ENCODE assay signal across 12 cellular contexts in the genomic region with DNA sequence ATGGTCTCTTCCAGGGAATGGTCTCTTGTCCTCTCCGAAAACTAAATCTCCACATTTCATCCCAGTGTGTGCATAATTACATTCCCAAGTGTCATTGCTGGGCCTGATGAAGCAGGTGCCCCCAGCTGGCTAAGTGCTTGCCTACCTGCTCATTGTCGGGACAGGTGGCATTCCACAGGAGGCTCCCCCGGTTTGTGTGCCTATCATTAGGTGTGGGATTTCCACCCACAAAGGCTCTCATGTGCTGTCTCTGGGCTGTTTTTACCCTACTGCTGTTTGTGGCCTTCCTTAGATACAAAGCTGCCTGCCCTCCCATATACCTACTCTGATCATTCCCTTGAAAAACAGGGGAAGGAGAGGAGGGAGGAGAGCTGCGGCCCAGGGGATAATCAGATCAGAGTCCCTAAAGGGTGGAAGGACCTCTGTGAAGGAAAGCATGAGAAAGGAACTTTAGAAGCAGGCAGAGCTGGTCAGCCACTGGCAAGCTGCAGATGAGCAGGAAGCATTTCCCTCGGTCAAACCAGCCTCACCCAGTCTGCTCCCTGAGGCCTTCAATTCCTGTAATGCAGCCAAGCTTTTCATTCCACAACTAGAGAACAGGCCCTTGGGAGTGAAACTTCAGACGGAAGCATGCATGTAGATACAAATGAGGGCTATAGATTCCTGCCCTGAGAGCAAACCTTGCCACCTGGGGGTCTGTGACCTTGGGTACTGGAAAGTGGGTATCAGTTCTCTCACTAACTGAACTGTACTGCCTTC.
DNase-seq lines count a peak whose midpoint lies in the region; ATAC-seq and TF ChIP-seq lines count a peak whose summit lies in the region.
"Had no signal": no experiment of that assay in that cellular context is flagged by ENCODE, and none has a peak within 500 bp of the region (broad histone marks: within the 10 kb centered on the region; RNA-seq: fewer than 3 reads in every experiment).

No MANE protein-coding gene starts in this region.

- DNase-seq in AG10803 (ENCODE audit: low read depth) (peak; percentile 91), NCI-H69 (lab: John Stamatoyannopoulos, UW) (peak; percentile 2), fibroblast of pulmonary artery (ENCODE audit: low read depth) (peak; percentile 83), NCI-H748 (lab: John Stamatoyannopoulos, UW; ENCODE audit: unreplicated experiment) (no peak), GDM1 (lab: John Stamatoyannopoulos, UW) (no peak)
- DNase-seq: DMS79, naive B cell, substantia nigra had no signal

- TF ChIP-seq CTCF in AG10803 (conservative IDR thresholded peaks at IDR 0.05; ENCODE audit: low read length): no peak
- no peak for TF ChIP-seq CTCF in fibroblast of pulmonary artery (IDR thresholded peaks at IDR 0.05; ENCODE audit: low read length, missing control alignments)
- no peak for TF ChIP-seq CTCF in nephron (IDR thresholded peaks at IDR 0.05; ENCODE audit: unreplicated experiment in 3 of 3)

- no peaks in the 10 kb centered on the region for H3K9me3 Mint-ChIP-seq in nephron
- H3K9me3 Mint-ChIP-seq: central memory CD8-positive, alpha-beta T cell; naive B cell had no signal

- H3K36me3 Mint-ChIP-seq in nephron (ENCODE audit: low read depth): no peaks in the 10 kb centered on the region
- H3K36me3 Mint-ChIP-seq: naive B cell had no signal

- H3K27ac Mint-ChIP-seq in nephron: peak overlapping the region; percentile 83 to 93 (median 85)

- H3K4me3 ChIP-seq in AG10803 (ENCODE audit: low read length) (no peak overlapping the region), fibroblast of pulmonary artery (replicated peaks; ENCODE audit: low read depth, low read length) (no peak overlapping the region)

- H3K4me3 Mint-ChIP-seq in nephron: no peak overlapping the region
- H3K4me3 Mint-ChIP-seq: central memory CD8-positive, alpha-beta T cell had no signal

- H3K27me3 Mint-ChIP-seq in nephron (ENCODE audit: low read depth): peaks cover 7% of the 10 kb centered on the region
- H3K27me3 Mint-ChIP-seq: central memory CD8-positive, alpha-beta T cell had no signal

- ATAC-seq in HG03280 (IDR thresholded peaks at IDR 0.05; ENCODE audit: unreplicated experiment) (no peak), HG03159 (IDR thresholded peaks at IDR 0.05; ENCODE audit: unreplicated experiment) (no peak)

- H3K4me1 Mint-ChIP-seq in nephron: peaks cover 51% of the 10 kb centered on the region

Comparison
In these comparisons a context has a peak if more than half of its experiments do, and no peak if none do; other contexts are left out.
1. DNase-seq: peak in AG10803 (single experiment), NCI-H69 (single experiment) and fibroblast of pulmonary artery (single experiment); none in NCI-H748 (single experiment) and GDM1 (single experiment).